8 cellular contexts compared by ENCODE assay signal in the genomic region with DNA sequence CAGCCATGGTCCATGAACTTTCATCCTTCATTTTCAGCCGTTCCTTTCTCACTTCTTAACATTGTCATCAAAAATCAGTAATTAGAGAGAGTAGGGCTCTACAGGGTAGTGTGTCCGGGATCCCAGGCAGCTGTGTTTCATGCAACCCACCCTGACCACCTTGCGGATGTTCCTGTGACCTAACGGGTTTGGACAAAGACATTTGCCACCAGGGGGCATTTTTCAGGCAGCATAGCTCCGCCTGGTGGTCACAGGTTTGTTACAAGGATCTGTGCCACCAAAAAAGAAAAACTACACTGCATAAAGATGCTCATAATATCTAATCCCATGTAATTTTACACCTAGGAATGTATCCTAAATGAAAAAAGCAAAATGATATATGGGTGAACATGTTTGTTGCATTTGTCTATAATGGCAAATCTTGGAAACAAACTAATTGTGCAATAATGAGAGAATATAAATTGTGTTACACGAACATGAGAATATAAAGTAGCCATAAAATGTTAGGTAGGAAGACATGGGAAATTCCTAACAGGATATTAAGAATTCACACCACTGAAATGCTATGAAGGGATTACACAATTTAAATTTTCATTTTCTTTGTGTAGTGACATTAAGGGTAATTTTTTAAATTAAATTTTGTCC.
DNase-seq lines count a peak whose midpoint lies in the region; ATAC-seq and TF ChIP-seq lines count a peak whose summit lies in the region.

No MANE protein-coding gene starts in this region.

- H3K36me3 Mint-ChIP-seq in activated CD8-positive, alpha-beta T cell treated with anti-CD3 and anti-CD28 coated beads, Interleukin-2, amount 10 ng/mL, durations not matched to agents 7 days and 5 days (ENCODE audit: low read depth), result no peaks in the 10 kb centered on the region

- H4K8ac ChIP-seq in trophoblast cell (ENCODE audit: low read depth, low read length), result no peak overlapping the region

- H3K4me3 ChIP-seq in fibroblast of lung (replicated peaks in 1 of 4; ENCODE audit: control extremely low read depth in 1 of 4, insufficient read depth in 1 of 4, low read depth in 3 of 4, low read length in 4 of 4), result no peak overlapping the region
- no peak overlapping the region for H3K4me3 ChIP-seq in trophoblast cell (ENCODE audit: low read depth, low read length)

- DNase-seq in GM19240 (ENCODE audit: insufficient read length, low spot score), result peak; percentile 35
- peak; percentile 2 for DNase-seq in NCI-H2196 (lab: John Stamatoyannopoulos, UW; ENCODE audit: unreplicated experiment)
- peak; percentile 69 for DNase-seq in activated CD8-positive, alpha-beta T cell treated with anti-CD3 and anti-CD28 coated beads, Interleukin-2, amount 10 ng/mL, durations not matched to agents 7 days and 5 days
- peak; percentile 59 to 64 for DNase-seq in fibroblast of lung (ENCODE audit: low read depth in 2 of 2)
- DNase-seq in trophoblast cell, result peak; percentile 43 to 82

- H2AFZ ChIP-seq in fibroblast of lung (ENCODE audit: low read length), result no peak overlapping the region
- H2AFZ ChIP-seq in trophoblast cell (ENCODE audit: insufficient read depth, low read length, poor library complexity), result no peak overlapping the region

- H3K4me1 Mint-ChIP-seq in activated CD8-positive, alpha-beta T cell treated with anti-CD3 and anti-CD28 coated beads, Interleukin-2, amount 10 ng/mL, durations not matched to agents 7 days and 5 days (ENCODE audit: low read depth), result peaks cover 2% of the 10 kb centered on the region

- H3K18ac ChIP-seq in trophoblast cell (ENCODE audit: low read length), result no peak overlapping the region

- POLR2A ChIA-PET in activated CD8-positive, alpha-beta T cell treated with anti-CD3 and anti-CD28 coated beads, Interleukin-2, amount 10 ng/mL, durations not matched to agents 7 days and 5 days (lab: Charles Lee), result no interaction called here

- H3K27ac Mint-ChIP-seq in activated CD8-positive, alpha-beta T cell treated with anti-CD3 and anti-CD28 coated beads, Interleukin-2, amount 10 ng/mL, durations not matched to agents 7 days and 5 days, result no peak overlapping the region

- no peak overlapping the region for H4K12ac ChIP-seq in trophoblast cell (ENCODE audit: low read depth, low read length)

- H2AK5ac ChIP-seq in trophoblast cell (ENCODE audit: low read length), result no peak overlapping the region

- H3K4me2 ChIP-seq in fibroblast of lung (ENCODE audit: extremely low read depth, insufficient read depth, low read length) (no peak overlapping the region), trophoblast cell (ENCODE audit: low read length) (no peak overlapping the region)

- peak; percentile 63 for ATAC-seq in activated CD8-positive, alpha-beta T cell treated with anti-CD3 and anti-CD28 coated beads, Interleukin-2, amount 10 ng/mL, durations not matched to agents 7 days and 5 days
- ATAC-seq in GM21737 (IDR thresholded peaks at IDR 0.05; ENCODE audit: unreplicated experiment) (no peak), GM18909 (IDR thresholded peaks at IDR 0.05; ENCODE audit: poor library complexity, unreplicated experiment) (no peak)

- H2BK5ac ChIP-seq in trophoblast cell (ENCODE audit: low read depth, low read length, poor library complexity), result no peak overlapping the region

- H3K4me1 ChIP-seq in fibroblast of lung (ENCODE audit: control insufficient read depth, extremely low read depth, insufficient read depth, low read length) (no peaks in the 10 kb centered on the region), trophoblast cell (ENCODE audit: control insufficient read depth in 1 of 2, insufficient read depth in 2 of 2, low read length in 2 of 2) (no peaks in the 10 kb centered on the region)

- CTCF ChIA-PET in activated CD8-positive, alpha-beta T cell treated with anti-CD3 and anti-CD28 coated beads, Interleukin-2, amount 10 ng/mL, durations not matched to agents 7 days and 5 days (lab: Charles Lee), result interaction anchor here (0.9 to 2.2 kb wide), 8 partner anchors 18 to 241 kb away, joined by 3 to 10 read pairs (median 4); no protein-coding TSS in a partner anchor

- no peak overlapping the region for H3K4ac ChIP-seq in trophoblast cell (ENCODE audit: low read depth, low read length)

- no peaks in the 10 kb centered on the region for H3K9me3 Mint-ChIP-seq in activated CD8-positive, alpha-beta T cell treated with anti-CD3 and anti-CD28 coated beads, Interleukin-2, amount 10 ng/mL, durations not matched to agents 7 days and 5 days (ENCODE audit: insufficient read depth)

- WGBS in trophoblast cell (ENCODE audit: extremely low coverage, insufficient coverage, insufficient read length), result no CpG with 5 or more reads among the region's 6 CpGs

- TF ChIP-seq CTCF in C4-2B (conservative IDR thresholded peaks at IDR 0.05) (peak; percentile 100), fibroblast of lung (conservative IDR thresholded peaks at IDR 0.05 in 1 of 2, IDR thresholded peaks at IDR 0.05 in 1 of 2; ENCODE audit: low read depth in 1 of 2, low read length in 2 of 2) (peak; percentile 96 to 99)

- H3K27me3 ChIP-seq in fibroblast of lung (ENCODE audit: control insufficient read depth, insufficient read depth, low read length), result no peaks in the 10 kb centered on the region
- no peaks in the 10 kb centered on the region for H3K27me3 ChIP-seq in trophoblast cell (ENCODE audit: insufficient read depth, low read length)

- H3K14ac ChIP-seq in trophoblast cell (ENCODE audit: low read length), result no peak overlapping the region

- H3K9me3 ChIP-seq in fibroblast of lung (ENCODE audit: control insufficient read depth, insufficient read depth, low read depth, low read length) (no peaks in the 10 kb centered on the region), trophoblast cell (ENCODE audit: insufficient read depth, low read depth, low read length) (no peaks in the 10 kb centered on the region)

- no peak overlapping the region for H4K91ac ChIP-seq in trophoblast cell (ENCODE audit: low read depth, low read length)

- H4K20me1 ChIP-seq in fibroblast of lung (ENCODE audit: control insufficient read depth, extremely low read depth, insufficient read depth, low read length), result no peaks in the 10 kb centered on the region

- H3K79me1 ChIP-seq in trophoblast cell (ENCODE audit: low read length), result no peaks in the 10 kb centered on the region

- H2BK120ac ChIP-seq in trophoblast cell (ENCODE audit: insufficient read depth, low read length, poor library complexity), result no peak overlapping the region

- no peaks in the 10 kb centered on the region for H3K36me3 ChIP-seq in fibroblast of lung (ENCODE audit: control insufficient read depth, insufficient read depth, low read length)
- H3K36me3 ChIP-seq in trophoblast cell (ENCODE audit: control insufficient read depth in 1 of 2, insufficient read depth in 2 of 2, low read length in 2 of 2), result no peaks in the 10 kb centered on the region

- H3K23ac ChIP-seq in trophoblast cell (ENCODE audit: low read length), result no peak overlapping the region

- H3K27ac ChIP-seq in C4-2B (no peak overlapping the region), fibroblast of lung (ENCODE audit: insufficient read depth, low read length) (no peak overlapping the region), trophoblast cell (ENCODE audit: low read depth, low read length) (no peak overlapping the region)

- H3K9ac ChIP-seq in fibroblast of lung (ENCODE audit: insufficient read depth, low read length), result no peak overlapping the region
- H3K9ac ChIP-seq in trophoblast cell (ENCODE audit: low read length), result no peak overlapping the region

- no peak overlapping the region for H3K4me3 Mint-ChIP-seq in activated CD8-positive, alpha-beta T cell treated with anti-CD3 and anti-CD28 coated beads, Interleukin-2, amount 10 ng/mL, durations not matched to agents 7 days and 5 days

- H3K79me2 ChIP-seq in fibroblast of lung (ENCODE audit: control insufficient read depth, insufficient read depth, low read length) (no peaks in the 10 kb centered on the region), trophoblast cell (ENCODE audit: control insufficient read depth, insufficient read depth, low read length, poor library complexity) (no peaks in the 10 kb centered on the region)

- H3K27me3 Mint-ChIP-seq in activated CD8-positive, alpha-beta T cell treated with anti-CD3 and anti-CD28 coated beads, Interleukin-2, amount 10 ng/mL, durations not matched to agents 7 days and 5 days (ENCODE audit: low read depth), result peaks cover 6% of the 10 kb centered on the region

- no peak overlapping the region for H2BK12ac ChIP-seq in trophoblast cell (ENCODE audit: low read length)

Comparison
In these comparisons a context has a peak if more than half of its experiments do, and no peak if none do; other contexts are left out.
1. DNase-seq: peak in every context shown above with its lines; median percentile 69 in activated CD8-positive, alpha-beta T cell treated with anti-CD3 and anti-CD28 coated beads, Interleukin-2, amount 10 ng/mL, durations not matched to agents 7 days and 5 days; 62 in trophoblast cell; 62 in fibroblast of lung; 35 in GM19240; 2 in NCI-H2196.